Comparison of ENCODE assay signal across 8 cellular contexts in genomic region chr17:29124135-29124930, GRCh38. TPM values are rescaled to one million over a fixed set of nuclear protein-coding genes. Genes with fewer than 3 reads are reported as not detected.
DNase-seq lines count a peak whose midpoint lies in the region; ATAC-seq and TF ChIP-seq lines count a peak whose summit lies in the region.

No MANE protein-coding gene starts in this region.

- no peak overlapping the region for H3K4me2 ChIP-seq in DND-41 (ENCODE audit: insufficient read depth, low read length)

- H4K20me1 ChIP-seq in DND-41 (ENCODE audit: insufficient read depth, low read length) = peaks cover 37% of the 10 kb centered on the region

- H3K27ac ChIP-seq in DND-41 (ENCODE audit: low read length) (0 out of 2 replicates have a peak overlapping the region, but pooled peaks have one; percentile 40), neutrophil (no peak overlapping the region)

- no peak overlapping the region for H2AFZ ChIP-seq in DND-41 (ENCODE audit: low read depth, low read length)

- no peaks in the 10 kb centered on the region for H3K9me3 Mint-ChIP-seq in activated CD4-positive, alpha-beta T cell treated with anti-CD3 and anti-CD28 coated beads, Interleukin-2, amount 10 ng/mL, durations not matched to agents 7 days and 5 days

- H3K36me3 ChIP-seq in DND-41 (ENCODE audit: insufficient read depth, low read length) (peaks cover 59% of the 10 kb centered on the region), neutrophil (peaks cover 62% of the 10 kb centered on the region)

- H3K9me3 ChIP-seq in DND-41 (ENCODE audit: insufficient read depth, low read length, severe bottlenecking) = no peaks in the 10 kb centered on the region
- H3K9me3 ChIP-seq in neutrophil = no peaks in the 10 kb centered on the region

- no peak overlapping the region for H3K4me3 ChIP-seq in DND-41 (ENCODE audit: low read depth in 1 of 2, low read length in 2 of 2)
- no peak overlapping the region for H3K4me3 ChIP-seq in fibroblast of villous mesenchyme (ENCODE audit: low read depth, low read length)
- H3K4me3 ChIP-seq in neutrophil (ENCODE audit: low read depth in 1 of 2, low read length in 1 of 2) = no peak overlapping the region

- H3K27me3 Mint-ChIP-seq in activated CD4-positive, alpha-beta T cell treated with anti-CD3 and anti-CD28 coated beads, Interleukin-2, amount 10 ng/mL, durations not matched to agents 7 days and 5 days = no peaks in the 10 kb centered on the region

- peaks cover 4% of the 10 kb centered on the region for H3K4me1 Mint-ChIP-seq in activated CD4-positive, alpha-beta T cell treated with anti-CD3 and anti-CD28 coated beads, Interleukin-2, amount 10 ng/mL, durations not matched to agents 7 days and 5 days

- H3K27me3 ChIP-seq in DND-41 (ENCODE audit: insufficient read depth, low read length, poor library complexity) = no peaks in the 10 kb centered on the region
- no peaks in the 10 kb centered on the region for H3K27me3 ChIP-seq in neutrophil

- H3K4me3 Mint-ChIP-seq in activated CD4-positive, alpha-beta T cell treated with anti-CD3 and anti-CD28 coated beads, Interleukin-2, amount 10 ng/mL, durations not matched to agents 7 days and 5 days = no peak overlapping the region

- DNase-seq in DND-41 (peak; percentile 66), NCI-H345 treated with DMSO at 0.1 percent for 48 hours (lab: John Stamatoyannopoulos, UW; ENCODE audit: unreplicated experiment) (peak; percentile 9), fibroblast of villous mesenchyme (ENCODE audit: low read depth) (peak; percentile 80)
- DNase-seq in activated CD4-positive, alpha-beta T cell treated with anti-CD3 and anti-CD28 coated beads, Interleukin-2, amount 10 ng/mL, durations not matched to agents 7 days and 5 days = peak; percentile 66

- H3K4me1 ChIP-seq in DND-41 (ENCODE audit: insufficient read depth, low read length) (no peaks in the 10 kb centered on the region), neutrophil (ENCODE audit: control insufficient read depth in 1 of 2, insufficient read depth in 1 of 2, low read depth in 1 of 2, low read length in 1 of 2) (peaks cover 20% of the 10 kb centered on the region in 2 experiments)

- CTCF ChIA-PET in activated CD4-positive, alpha-beta T cell treated with anti-CD3 and anti-CD28 coated beads, Interleukin-2, amount 10 ng/mL, durations not matched to agents 7 days and 5 days (lab: Charles Lee) = interaction anchor here (0.7 to 3.7 kb wide), 35 partner anchors 8 to 1098 kb away, joined by 3 to 24 read pairs (median 5); partner anchors contain the start of gene MYO18A

- no peak overlapping the region for H3K9ac ChIP-seq in DND-41 (ENCODE audit: low read depth, low read length)

- POLR2A ChIA-PET in activated CD4-positive, alpha-beta T cell treated with anti-CD3 and anti-CD28 coated beads, Interleukin-2, amount 10 ng/mL, durations not matched to agents 7 days and 5 days (lab: Charles Lee) = no interaction called here

- H3K27ac Mint-ChIP-seq in activated CD4-positive, alpha-beta T cell treated with anti-CD3 and anti-CD28 coated beads, Interleukin-2, amount 10 ng/mL, durations not matched to agents 7 days and 5 days = no peak overlapping the region

- peak; percentile 93 for ATAC-seq in DND-41 (ENCODE audit: insufficient read depth, low read depth)
- peak; percentile 40 for ATAC-seq in HG02678 (IDR thresholded peaks at IDR 0.05; ENCODE audit: unreplicated experiment)
- ATAC-seq in HG02970 (IDR thresholded peaks at IDR 0.05; ENCODE audit: low FRiP score, unreplicated experiment) = no peak
- ATAC-seq in HG03342 (IDR thresholded peaks at IDR 0.05; ENCODE audit: unreplicated experiment) = no peak

- peaks cover 15% of the 10 kb centered on the region for H3K36me3 Mint-ChIP-seq in activated CD4-positive, alpha-beta T cell treated with anti-CD3 and anti-CD28 coated beads, Interleukin-2, amount 10 ng/mL, durations not matched to agents 7 days and 5 days (ENCODE audit: low read depth)

- peaks cover 24% of the 10 kb centered on the region for H3K79me2 ChIP-seq in DND-41 (ENCODE audit: insufficient read depth, low read length)

- peak; percentile 83 for TF ChIP-seq CTCF in DND-41 (IDR thresholded peaks at IDR 0.05; ENCODE audit: borderline replicate concordance, extremely low read depth, low read length, poor library complexity, severe bottlenecking)
- peak; percentile 81 for TF ChIP-seq CTCF in fibroblast of villous mesenchyme (IDR thresholded peaks at IDR 0.05; ENCODE audit: insufficient read depth, low read depth, low read length)
- TF ChIP-seq CTCF in neutrophil (IDR thresholded peaks at IDR 0.05) = peak; percentile 47

RNA-seq across cellular contexts. Expression of gene MYO18A, which starts 55.9 kb away (rescaled TPM):
- total RNA-seq in activated CD4-positive, alpha-beta T cell treated with anti-CD3 and anti-CD28 coated beads, Interleukin-2, amount 10 ng/mL, durations not matched to agents 7 days and 5 days = 100 to 1,000 TPM in 1 of 2 experiments, 10 to 100 TPM in 1; 82.2 to 101 TPM
- 59.6 and 61.2 TPM in 2 replicates for total RNA-seq in fibroblast of villous mesenchyme

Comparison
In these comparisons a context has a peak if more than half of its experiments do, and no peak if none do; other contexts are left out.
1. ATAC-seq: peak in DND-41 (single experiment) and HG02678 (single experiment); none in HG02970 (single experiment) and HG03342 (single experiment).
2. DNase-seq: peak in every context shown above with its lines; median percentile 80 in fibroblast of villous mesenchyme; 66 in DND-41; 66 in activated CD4-positive, alpha-beta T cell treated with anti-CD3 and anti-CD28 coated beads, Interleukin-2, amount 10 ng/mL, durations not matched to agents 7 days and 5 days; 9 in NCI-H345 treated with DMSO at 0.1 percent for 48 hours.
3. Peak in every context shown above with its lines, with median percentiles within 50 percentile points of each other: CTCF ChIP-seq.